Comparison of ENCODE assay signal across 18 cellular contexts in genomic region chr17:49357516-49357915, GRCh38. TPM values are rescaled to one million over a fixed set of nuclear protein-coding genes. Genes with fewer than 3 reads are reported as not detected.
DNase-seq lines count a peak whose midpoint lies in the region; ATAC-seq and TF ChIP-seq lines count a peak whose summit lies in the region.
"Had no signal": no experiment of that assay in that cellular context is flagged by ENCODE, and none has a peak within 500 bp of the region (broad histone marks: within the 10 kb centered on the region; RNA-seq: fewer than 3 reads in every experiment).

No MANE protein-coding gene starts in this region.

- BruUV-seq in A673 (replicated peaks; lab: Mats Ljungman, UMichigan): no TSS peak

- H3K4me3 Mint-ChIP-seq in activated CD8-positive, alpha-beta memory T cell treated with anti-CD3 and anti-CD28 coated beads, Interleukin-2, amount 10 ng/mL, durations not matched to agents 7 days and 5 days: peak overlapping the region; percentile 3
- H3K4me3 Mint-ChIP-seq in stimulated activated memory B cell treated with anti-CD40 and anti-IgM and Interleukin-4, amounts not matched to agents 10 μg/mL and 1 μg/mL and 100 μg/mL, for 72 hours: no peak overlapping the region

- CTCF ChIA-PET in activated CD8-positive, alpha-beta memory T cell treated with anti-CD3 and anti-CD28 coated beads, Interleukin-2, amount 10 ng/mL, durations not matched to agents 7 days and 5 days (lab: Charles Lee): interaction anchor here (1.7 to 7.0 kb wide), 5 partner anchors 9 to 139 kb away, joined by 4 to 45 read pairs (median 23); no protein-coding TSS in a partner anchor
- CTCF ChIA-PET in A673 (lab: Charles Lee): no interaction called here

- no peak for TF ChIP-seq CTCF in A673 (conservative IDR thresholded peaks at IDR 0.05; ENCODE audit: low read depth, low read length)

- no peaks in the 10 kb centered on the region for H3K36me3 ChIP-seq in A673 (ENCODE audit: insufficient read depth, low read length, poor library complexity, severe bottlenecking)
- H3K36me3 ChIP-seq: upper lobe of right lung had no signal

- intact Hi-C loops in A673 (cut with micrococcal nuclease; ENCODE audit: unreplicated experiment): no loop called here

- DNase-seq in activated CD8-positive, alpha-beta memory T cell treated with anti-CD3 and anti-CD28 coated beads, Interleukin-2, amount 10 ng/mL, durations not matched to agents 7 days and 5 days: no peak
- no peak for DNase-seq in activated CD8-positive, alpha-beta memory T cell treated with anti-CD3 and anti-CD28 coated beads, Interleukin-2, amount 50 U/mL, for 4 hours
- DNase-seq in SK-MEL-5 (ENCODE audit: low read depth, low spot score) (peak; percentile 71), foreskin melanocyte (peak; percentile 64), A673 (ENCODE audit: low spot score) (no peak), A172 (ENCODE audit: low spot score) (no peak)
- DNase-seq: activated CD4-positive, CD25-positive, alpha-beta regulatory T cell treated with anti-CD3 and anti-CD28 coated beads, Interleukin-2, amount 50 U/mL, for 72 hours; activated T-cell treated with anti-CD3 and anti-CD28 coated beads for 4 hours; central memory CD4-positive, alpha-beta T cell; COR-L47; hypothalamus; left colon; NCI-H1105 treated with DMSO at 0.1 percent for 48 hours; stimulated activated CD4-positive, alpha-beta T cell treated with anti-CD3 and anti-CD28 coated beads, Interleukin-4, amount 100 ng/mL, for 4 hours; T-helper 1 cell; upper lobe of right lung had no signal

- in situ Hi-C loops in SK-MEL-5 (cut with HindIII; ENCODE audit: low pct_unique_long_range_greater_than_20kb, low sequenced_read_pairs): no loop called here

- H3K27ac Mint-ChIP-seq in activated CD8-positive, alpha-beta memory T cell treated with anti-CD3 and anti-CD28 coated beads, Interleukin-2, amount 10 ng/mL, durations not matched to agents 7 days and 5 days: peak overlapping the region; percentile 72
- peak overlapping the region; percentile 54 for H3K27ac Mint-ChIP-seq in stimulated activated memory B cell treated with anti-CD40 and anti-IgM and Interleukin-4, amounts not matched to agents 10 μg/mL and 1 μg/mL and 100 μg/mL, for 72 hours

- H3K36me3 Mint-ChIP-seq in activated CD8-positive, alpha-beta memory T cell treated with anti-CD3 and anti-CD28 coated beads, Interleukin-2, amount 10 ng/mL, durations not matched to agents 7 days and 5 days: peaks cover 18% of the 10 kb centered on the region
- H3K36me3 Mint-ChIP-seq in stimulated activated memory B cell treated with anti-CD40 and anti-IgM and Interleukin-4, amounts not matched to agents 10 μg/mL and 1 μg/mL and 100 μg/mL, for 72 hours: peaks cover 3% of the 10 kb centered on the region

- peaks cover 2% of the 10 kb centered on the region for H3K9me3 ChIP-seq in A673 (ENCODE audit: low read depth, low read length, poor library complexity, severe bottlenecking)
- H3K9me3 ChIP-seq: upper lobe of right lung had no signal

- no peaks in the 10 kb centered on the region for H3K27me3 Mint-ChIP-seq in activated CD8-positive, alpha-beta memory T cell treated with anti-CD3 and anti-CD28 coated beads, Interleukin-2, amount 10 ng/mL, durations not matched to agents 7 days and 5 days
- no peaks in the 10 kb centered on the region for H3K27me3 Mint-ChIP-seq in stimulated activated memory B cell treated with anti-CD40 and anti-IgM and Interleukin-4, amounts not matched to agents 10 μg/mL and 1 μg/mL and 100 μg/mL, for 72 hours

- H3K27ac ChIP-seq in A673 (ENCODE audit: low read depth, low read length, poor library complexity, severe bottlenecking): no peak overlapping the region
- H3K27ac ChIP-seq: upper lobe of right lung had no signal

- H3K27me3 ChIP-seq in A673 (replicated peaks; ENCODE audit: insufficient read depth, low read depth, low read length, poor library complexity): no peaks in the 10 kb centered on the region
- H3K27me3 ChIP-seq: upper lobe of right lung had no signal

- peaks cover 53% of the 10 kb centered on the region for H3K4me1 Mint-ChIP-seq in activated CD8-positive, alpha-beta memory T cell treated with anti-CD3 and anti-CD28 coated beads, Interleukin-2, amount 10 ng/mL, durations not matched to agents 7 days and 5 days
- H3K4me1 Mint-ChIP-seq in stimulated activated memory B cell treated with anti-CD40 and anti-IgM and Interleukin-4, amounts not matched to agents 10 μg/mL and 1 μg/mL and 100 μg/mL, for 72 hours: peaks cover 52% of the 10 kb centered on the region

- no peak for ATAC-seq in activated CD8-positive, alpha-beta memory T cell treated with anti-CD3 and anti-CD28 coated beads, Interleukin-2, amount 10 ng/mL, durations not matched to agents 7 days and 5 days
- ATAC-seq in stimulated activated memory B cell treated with anti-CD40 and anti-IgM and Interleukin-4, amounts not matched to agents 10 μg/mL and 1 μg/mL and 100 μg/mL, for 72 hours: no peak
- ATAC-seq in GM19395 (IDR thresholded peaks at IDR 0.05; ENCODE audit: unreplicated experiment): no peak
- ATAC-seq: left colon, upper lobe of right lung had no signal

- no peak overlapping the region for H3K4me3 ChIP-seq in A673 (ENCODE audit: low read depth, low read length, poor library complexity, severe bottlenecking)
- H3K4me3 ChIP-seq: upper lobe of right lung had no signal

- POLR2A ChIA-PET in A673 (lab: Charles Lee; ENCODE audit: low non-redundant PET): interaction anchor here (0.7 kb wide), 1 partner anchor 98 kb away, joined by 7 read pairs; no protein-coding TSS in a partner anchor

- H3K9me3 Mint-ChIP-seq in activated CD8-positive, alpha-beta memory T cell treated with anti-CD3 and anti-CD28 coated beads, Interleukin-2, amount 10 ng/mL, durations not matched to agents 7 days and 5 days (ENCODE audit: low read depth): no peaks in the 10 kb centered on the region
- H3K9me3 Mint-ChIP-seq in stimulated activated memory B cell treated with anti-CD40 and anti-IgM and Interleukin-4, amounts not matched to agents 10 μg/mL and 1 μg/mL and 100 μg/mL, for 72 hours: no peaks in the 10 kb centered on the region

- H3K4me1 ChIP-seq in A673 (ENCODE audit: insufficient read depth, low read length, poor library complexity, severe bottlenecking): peaks cover 29% of the 10 kb centered on the region

RNA-seq across cellular contexts. Expression of gene ZNF652, which starts 4.5 kb away (rescaled TPM):
- 10 to 100 TPM; 32.2 to 34.4 TPM for total RNA-seq in activated CD8-positive, alpha-beta memory T cell treated with anti-CD3 and anti-CD28 coated beads, Interleukin-2, amount 10 ng/mL, durations not matched to agents 7 days and 5 days
- total RNA-seq in SK-MEL-5 (2014; rRNA removed; shearing (Covaris generic)): 36.0 and 36.9 TPM in 2 replicates
- polyA plus RNA-seq in SK-MEL-5 (2015; cell fraction: cytosol; rRNA removed): 16.8 and 17.5 TPM in 2 replicates
- 27.5 and 32.5 TPM in 2 replicates for polyA plus RNA-seq in SK-MEL-5 (2015; cell fraction: nucleus; rRNA removed)
- total RNA-seq in A673 (2021): 32.1 and 41.5 TPM in 2 replicates
- 17.8 and 21.0 TPM in 2 replicates for total RNA-seq in A172 (2014; rRNA removed; shearing (Covaris generic))

RNA-seq across cellular contexts. Expression of gene PHB1, which starts 57.2 kb away (rescaled TPM):
- 100 to 1,000 TPM; 150 to 227 TPM for total RNA-seq in activated CD8-positive, alpha-beta memory T cell treated with anti-CD3 and anti-CD28 coated beads, Interleukin-2, amount 10 ng/mL, durations not matched to agents 7 days and 5 days
- total RNA-seq in SK-MEL-5 (2014; rRNA removed; shearing (Covaris generic)): 373 and 401 TPM in 2 replicates
- polyA plus RNA-seq in SK-MEL-5 (2015; cell fraction: cytosol; rRNA removed): 302 and 312 TPM in 2 replicates
- 100 and 102 TPM in 2 replicates for polyA plus RNA-seq in SK-MEL-5 (2015; cell fraction: nucleus; rRNA removed)
- 430 and 451 TPM in 2 replicates for total RNA-seq in A673 (2021)
- total RNA-seq in A172 (2014; rRNA removed; shearing (Covaris generic)): 280 and 302 TPM in 2 replicates

Comparison
In these comparisons a context has a peak if more than half of its experiments do, and no peak if none do; other contexts are left out.
1. DNase-seq: peak in SK-MEL-5 (single experiment) and foreskin melanocyte (single experiment); none in activated CD8-positive, alpha-beta memory T cell treated with anti-CD3 and anti-CD28 coated beads, Interleukin-2, amount 10 ng/mL, durations not matched to agents 7 days and 5 days (single experiment), activated CD8-positive, alpha-beta memory T cell treated with anti-CD3 and anti-CD28 coated beads, Interleukin-2, amount 50 U/mL, for 4 hours (single experiment), A673 (single experiment) and A172 (single experiment).